Comparison of ENCODE assay signal across 16 cellular contexts in genomic region chr6:34132082-34132357, GRCh38. TPM values are rescaled to one million over a fixed set of nuclear protein-coding genes. Genes with fewer than 3 reads are reported as not detected.
"Had no signal": no experiment of that assay in that cellular context is flagged by ENCODE, and none has a peak within 500 bp of the region (broad histone marks: within the 10 kb centered on the region; RNA-seq: fewer than 3 reads in every experiment).

No MANE protein-coding gene starts in this region.

- H3K4me3 Mint-ChIP-seq: activated naive CD8-positive, alpha-beta T cell treated with anti-CD3 and anti-CD28 coated beads, Interleukin-2, amount 10 ng/mL, durations not matched to agents 7 days and 5 days; dendritic cell treated with granulocyte-macrophage colony-stimulating factor and Interleukin-4, amounts not matched to agents 40 ng/mL and 50 ng/mL, for 4 days; effector memory CD8-positive, alpha-beta T cell; mesothelial cell of epicardium; nephron progenitor cell; stimulated activated naive CD8-positive, alpha-beta T cell treated with anti-CD3 and anti-CD28 coated beads, Interleukin-15, Interleukin-2, amounts not matched to agents 100 ng/mL and 50 ng/mL, for 24 hours; type B pancreatic cell had no signal

- ATAC-seq: effector memory CD8-positive, alpha-beta T cell; gastrocnemius medialis; sciatic nerve had no signal

- H3K36me3 Mint-ChIP-seq: activated naive CD8-positive, alpha-beta T cell treated with anti-CD3 and anti-CD28 coated beads, Interleukin-2, amount 10 ng/mL, durations not matched to agents 7 days and 5 days; mesothelial cell of epicardium; type B pancreatic cell had no signal

- H3K4me1 ChIP-seq: gastrocnemius medialis, suprapubic skin had no signal

- H3K9me3 Mint-ChIP-seq: activated naive CD8-positive, alpha-beta T cell treated with anti-CD3 and anti-CD28 coated beads, Interleukin-2, amount 10 ng/mL, durations not matched to agents 7 days and 5 days; dendritic cell treated with granulocyte-macrophage colony-stimulating factor and Interleukin-4, amounts not matched to agents 40 ng/mL and 50 ng/mL, for 4 days; mesothelial cell of epicardium; nephron progenitor cell; stimulated activated naive CD8-positive, alpha-beta T cell treated with anti-CD3 and anti-CD28 coated beads, Interleukin-15, Interleukin-2, amounts not matched to agents 100 ng/mL and 50 ng/mL, for 24 hours; type B pancreatic cell had no signal

- H3K4me1 Mint-ChIP-seq: mesothelial cell of epicardium had no signal

- H3K4me3 ChIP-seq: gastrocnemius medialis, suprapubic skin had no signal

- H3K36me3 ChIP-seq: brain microvascular endothelial cell, gastrocnemius medialis, suprapubic skin had no signal

- H3K27ac ChIP-seq: brain microvascular endothelial cell, gastrocnemius medialis, suprapubic skin had no signal

- H3K9me3 ChIP-seq: gastrocnemius medialis, suprapubic skin had no signal

- H3K27ac Mint-ChIP-seq: activated naive CD8-positive, alpha-beta T cell treated with anti-CD3 and anti-CD28 coated beads, Interleukin-2, amount 10 ng/mL, durations not matched to agents 7 days and 5 days; dendritic cell treated with granulocyte-macrophage colony-stimulating factor and Interleukin-4, amounts not matched to agents 40 ng/mL and 50 ng/mL, for 4 days; effector memory CD8-positive, alpha-beta T cell; mesothelial cell of epicardium; nephron progenitor cell; stimulated activated naive CD8-positive, alpha-beta T cell treated with anti-CD3 and anti-CD28 coated beads, Interleukin-15, Interleukin-2, amounts not matched to agents 100 ng/mL and 50 ng/mL, for 24 hours; type B pancreatic cell had no signal

- DNase-seq: activated CD4-positive, alpha-beta T cell treated with anti-CD3 and anti-CD28 coated beads for 1 hour; activated CD4-positive, alpha-beta T cell treated with anti-CD3 and anti-CD28 coated beads, Interleukin-2, amount 50 U/mL, for 4 hours; activated T-cell treated with anti-CD3 and anti-CD28 coated beads for 4 hours; brain microvascular endothelial cell; cerebellar nuclear complex; gastrocnemius medialis had no signal

RNA-seq across cellular contexts. Expression of gene GRM4, which starts 13.9 kb away (rescaled TPM):
- total RNA-seq: epithelial cell of proximal tubule, sciatic nerve, suprapubic skin had no signal
